Comparison of ENCODE assay signal across 8 cellular contexts in the genomic region with DNA sequence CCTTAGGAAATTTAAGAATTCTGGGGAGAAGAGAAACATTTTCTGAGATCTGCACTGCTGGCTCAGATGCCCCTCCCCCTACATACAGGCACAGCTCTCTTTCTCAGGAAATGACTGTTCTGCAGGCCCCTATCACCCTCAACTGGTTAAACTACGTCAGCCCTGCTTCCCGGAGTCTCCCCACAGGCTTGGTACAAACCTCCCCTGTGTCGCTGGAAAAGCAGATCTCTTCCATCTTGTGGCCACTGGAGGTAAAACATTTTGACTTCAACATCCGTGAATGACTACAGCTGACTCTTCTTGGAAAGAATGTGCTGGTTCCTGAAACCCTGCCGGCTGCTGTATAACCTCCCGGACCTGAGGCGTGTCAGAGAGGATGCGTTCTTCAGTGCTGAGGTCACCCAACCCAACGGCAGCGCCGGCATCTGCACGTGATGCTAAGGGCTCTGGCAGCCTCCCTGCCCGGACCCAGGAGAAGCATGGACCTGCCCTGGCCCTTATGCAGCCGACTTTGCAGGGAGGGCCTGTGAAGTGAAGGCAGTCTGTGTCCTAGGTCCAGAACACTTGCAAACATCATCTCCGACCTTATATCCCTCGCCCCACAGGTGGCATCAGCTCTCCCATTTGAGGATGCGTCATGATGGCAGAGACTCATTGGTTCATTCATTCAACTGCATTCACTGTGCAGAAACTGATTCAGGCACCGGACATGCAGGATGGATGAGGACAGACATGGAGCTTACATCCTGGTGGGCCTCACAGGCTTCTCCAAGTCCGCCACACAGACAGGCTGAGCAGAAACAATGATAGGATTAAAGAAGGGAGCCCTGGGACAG.
A peak's percentile ranks its signal among the peaks of the same experiment; 100 is the strongest.
DNase-seq lines count a peak whose midpoint lies in the region; ATAC-seq and TF ChIP-seq lines count a peak whose summit lies in the region.

No MANE protein-coding gene starts in this region.

- H3K9me3 Mint-ChIP-seq in activated naive CD8-positive, alpha-beta T cell (ENCODE audit: low read depth) = no peaks in the 10 kb centered on the region

- H3K36me3 ChIP-seq in osteoblast (ENCODE audit: insufficient read depth, low read length) (peaks cover 14% of the 10 kb centered on the region), thyroid gland (no peaks in the 10 kb centered on the region)

- H3K79me2 ChIP-seq in osteoblast (ENCODE audit: insufficient read depth, low read length) = no peaks in the 10 kb centered on the region

- WGBS in thyroid gland, 2 donors = 21 to 26% methylated on average over 17 to 19 of the region's 19 CpGs

- H3K27me3 ChIP-seq in osteoblast (ENCODE audit: insufficient read depth, low read length) (no peaks in the 10 kb centered on the region), thyroid gland (no peaks in the 10 kb centered on the region)

- H4K20me1 ChIP-seq in osteoblast (ENCODE audit: insufficient read depth, low read length) = no peaks in the 10 kb centered on the region

- peaks cover 42% of the 10 kb centered on the region for H3K4me1 Mint-ChIP-seq in activated naive CD8-positive, alpha-beta T cell (ENCODE audit: low read depth)

- H3K27ac Mint-ChIP-seq in activated naive CD8-positive, alpha-beta T cell = peak overlapping the region; percentile 65

- H3K27ac ChIP-seq in osteoblast (ENCODE audit: low read depth, low read length) (peak overlapping the region; percentile 100), thyroid gland (peak overlapping the region; percentile 62 to 79 (median 74))

- no peaks in the 10 kb centered on the region for H3K9me3 ChIP-seq in osteoblast (ENCODE audit: low read depth, low read length)
- H3K9me3 ChIP-seq in thyroid gland = no peaks in the 10 kb centered on the region

- peaks cover 2% of the 10 kb centered on the region for H3K27me3 Mint-ChIP-seq in activated naive CD8-positive, alpha-beta T cell

- intact Hi-C loops in thyroid gland (cut with DNase I) = loop anchor here (5.0 to 10.0 kb wide), 3 partner anchors 79 to 279 kb away; partner anchors contain the start of gene SAMD4A

- peak; percentile 59 for ATAC-seq in GM21723 (IDR thresholded peaks at IDR 0.05; ENCODE audit: unreplicated experiment)

- peak overlapping the region; percentile 84 for H3K4me2 ChIP-seq in osteoblast (ENCODE audit: insufficient read depth, low read length)

- H3K36me3 Mint-ChIP-seq in activated naive CD8-positive, alpha-beta T cell = peaks cover 3% of the 10 kb centered on the region

- H3K4me3 ChIP-seq in osteoblast (ENCODE audit: insufficient read depth, low read length) (peak overlapping the region; percentile 56), thyroid gland (replicated peaks in 1 of 3) (no peak overlapping the region)

- H2AFZ ChIP-seq in osteoblast (ENCODE audit: low read length) = peak overlapping the region; percentile 71

- peak; percentile 38; the same call in 1 of the 2 replicates for TF ChIP-seq CTCF in LNCAP (IDR thresholded peaks at IDR 0.05)
- peak; percentile 80 for TF ChIP-seq CTCF in osteoblast (IDR thresholded peaks at IDR 0.05; ENCODE audit: extremely low read depth, low read depth, low read length)
- TF ChIP-seq CTCF in thyroid gland (IDR thresholded peaks at IDR 0.05) = peak in 5 of 6 experiments; percentile 57 to 89 (median 71)

- H3K4me1 ChIP-seq in osteoblast (ENCODE audit: insufficient read depth, low read length) = peaks cover 53% of the 10 kb centered on the region
- peaks cover 0 to 31% of the 10 kb centered on the region in 2 donors for H3K4me1 ChIP-seq in thyroid gland

- DNase-seq in DMS 273 (lab: John Stamatoyannopoulos, UW; ENCODE audit: unreplicated experiment) (peak; percentile 92), SK-N-DZ (ENCODE audit: low spot score) (peak; percentile 86), glomerular visceral epithelial cell (ENCODE audit: extremely low spot score) (peak; percentile 99), osteoblast (ENCODE audit: insufficient read length, low spot score, missing footprints) (peak; percentile 99), thyroid gland (peak; percentile 84 to 85)

- peak in 1 of 2 donors; percentile 17 for TF ChIP-seq POLR2A in thyroid gland (IDR thresholded peaks at IDR 0.05)

- H3K4me3 Mint-ChIP-seq in activated naive CD8-positive, alpha-beta T cell = peak overlapping the region; percentile 72
